8 cellular contexts compared by ENCODE assay signal in genomic region chr2:61670591-61671503, GRCh38.
A peak's percentile ranks its signal among the peaks of the same experiment; 100 is the strongest.
DNase-seq lines count a peak whose midpoint lies in the region; ATAC-seq, FAIRE-seq and TF ChIP-seq lines count a peak whose summit lies in the region.

No MANE protein-coding gene starts in this region.

- CTCF ChIA-PET in CD4-positive, alpha-beta memory T cell (lab: Charles Lee; ENCODE audit: partially characterized antibody) = interaction anchor here (1.0 to 1.7 kb wide), 2 partner anchors 12 to 17 kb away, joined by 4 read pairs; no protein-coding TSS in a partner anchor

- H3K9ac ChIP-seq in KMS-11 = peak overlapping the region; percentile 47
- H3K9ac ChIP-seq in iPS-20b (ENCODE audit: low read depth, low read length) = peak overlapping the region; percentile 30; the same call in 1 of the 2 replicates

- peak overlapping the region; percentile 31 for H3K27ac ChIP-seq in CD4-positive, alpha-beta memory T cell (ENCODE audit: low read depth, low read length)
- H3K27ac ChIP-seq in KMS-11 (peak overlapping the region; percentile 70), iPS-20b (ENCODE audit: low read length) (no peak overlapping the region), small intestine (ENCODE audit: low read depth in 1 of 2, low read length in 1 of 2) (peak overlapping the region; percentile 92 to 93)

- intact Hi-C loops in CD4-positive, alpha-beta memory T cell (cut with micrococcal nuclease) = no loop called here

- no peak for TF ChIP-seq CTCF in KMS-11 (conservative IDR thresholded peaks at IDR 0.05; ENCODE audit: low read depth, low read length)

- peak overlapping the region; percentile 61 for H2AFZ ChIP-seq in KMS-11 (ENCODE audit: low read depth)

- no peaks in the 10 kb centered on the region for H3K36me3 ChIP-seq in CD4-positive, alpha-beta memory T cell (ENCODE audit: insufficient read depth, low read length)
- no peaks in the 10 kb centered on the region for H3K36me3 ChIP-seq in KMS-11 (ENCODE audit: insufficient read depth)
- H3K36me3 ChIP-seq in iPS-20b (ENCODE audit: insufficient read depth, low read depth, low read length) = no peaks in the 10 kb centered on the region
- H3K36me3 ChIP-seq in small intestine (ENCODE audit: control insufficient read depth in 2 of 2, insufficient read depth in 2 of 2, low read length in 2 of 2) = no peaks in the 10 kb centered on the region

- POLR2A ChIA-PET in CD4-positive, alpha-beta memory T cell (lab: Charles Lee; ENCODE audit: partially characterized antibody) = no interaction called here

- no peaks in the 10 kb centered on the region for H3K27me3 ChIP-seq in CD4-positive, alpha-beta memory T cell (ENCODE audit: insufficient read depth, low read length)
- no peaks in the 10 kb centered on the region for H3K27me3 ChIP-seq in KMS-11 (ENCODE audit: insufficient read depth, low read depth)
- H3K27me3 ChIP-seq in iPS-20b (ENCODE audit: insufficient read depth, low read length) = no peaks in the 10 kb centered on the region
- H3K27me3 ChIP-seq in small intestine (ENCODE audit: control insufficient read depth in 2 of 2, insufficient read depth in 2 of 2, low read length in 2 of 2) = no peaks in the 10 kb centered on the region

- 1 to 6% (median 3%) methylated on average over 3 of the region's 3 CpGs for WGBS in small intestine, 3 donors

- H3K4me2 ChIP-seq in KMS-11 = peak overlapping the region; percentile 76

- peaks cover 6 to 10% of the 10 kb centered on the region in 2 donors for H3K36me3 Mint-ChIP-seq in CD4-positive, alpha-beta memory T cell

- peak overlapping the region; percentile 5 to 95 (median 74) for H3K27ac Mint-ChIP-seq in CD4-positive, alpha-beta memory T cell

- DNase-seq in CD4-positive, alpha-beta memory T cell = peak in 3 of 5 donors; percentile 6 to 13 (median 7)
- DNase-seq in anterior cingulate cortex (lab: John Stamatoyannopoulos, UW) = peak in 38 of 58 donors; percentile 3 to 77 (median 26)
- DNase-seq in small intestine = peak; percentile 88
- DNase-seq in NCI-H748 (lab: John Stamatoyannopoulos, UW; ENCODE audit: unreplicated experiment) = no peak
- DNase-seq in ureter (ENCODE audit: low spot score) = no peak

- H3K4me3 Mint-ChIP-seq in CD4-positive, alpha-beta memory T cell = peak overlapping the region; percentile 53 to 86 (median 74)

- H3K79me2 ChIP-seq in KMS-11 (ENCODE audit: insufficient read depth, low read depth) = no peaks in the 10 kb centered on the region

- no peak for FAIRE-seq in small intestine (lab: Jason Lieb, UNC)

- H3K27me3 Mint-ChIP-seq in CD4-positive, alpha-beta memory T cell = no peaks in the 10 kb centered on the region

- peaks cover 15% of the 10 kb centered on the region for H3K4me1 ChIP-seq in CD4-positive, alpha-beta memory T cell (ENCODE audit: insufficient read depth, low read length)
- H3K4me1 ChIP-seq in KMS-11 (ENCODE audit: low read depth, poor library complexity, severe bottlenecking) = peaks cover 23% of the 10 kb centered on the region
- H3K4me1 ChIP-seq in iPS-20b (ENCODE audit: insufficient read depth, low read length) = peaks cover 14% of the 10 kb centered on the region
- H3K4me1 ChIP-seq in small intestine (ENCODE audit: control insufficient read depth in 2 of 2, insufficient read depth in 1 of 2, low read depth in 1 of 2, low read length in 1 of 2) = no peaks in the 10 kb centered on the region

- no peaks in the 10 kb centered on the region for H3K9me3 ChIP-seq in CD4-positive, alpha-beta memory T cell (ENCODE audit: control insufficient read depth in 1 of 2, low read length in 2 of 2)
- H3K9me3 ChIP-seq in iPS-20b (ENCODE audit: insufficient read depth, low read depth, low read length) = peaks cover 17% of the 10 kb centered on the region
- H3K9me3 ChIP-seq in small intestine (ENCODE audit: control insufficient read depth, low read depth) = no peaks in the 10 kb centered on the region

- H4K20me1 ChIP-seq in KMS-11 (ENCODE audit: insufficient read depth) = no peaks in the 10 kb centered on the region

- ATAC-seq in GM19438 (IDR thresholded peaks at IDR 0.05; ENCODE audit: low read depth, unreplicated experiment) = peak; percentile 66

- H3K4me3 ChIP-seq in CD4-positive, alpha-beta memory T cell (ENCODE audit: low read length in 2 of 2) = peak overlapping the region in 1 of 2 donors; percentile 11
- peak overlapping the region; percentile 82 for H3K4me3 ChIP-seq in KMS-11 (IDR thresholded peaks at IDR 0.05; ENCODE audit: insufficient read depth, low read depth, low read length)
- peak overlapping the region; percentile 22; the same call in 1 of the 2 replicates for H3K4me3 ChIP-seq in iPS-20b (ENCODE audit: low read length)
- peak overlapping the region in 1 of 2 donors; percentile 17 for H3K4me3 ChIP-seq in small intestine (ENCODE audit: low read depth in 1 of 2, low read length in 2 of 2)

- H3K4me1 Mint-ChIP-seq in CD4-positive, alpha-beta memory T cell = peaks cover 16 to 21% (median 18%) of the 10 kb centered on the region in 4 donors

- H3K9me3 Mint-ChIP-seq in CD4-positive, alpha-beta memory T cell = peaks cover 5 to 21% (median 18%) of the 10 kb centered on the region in 8 donors

Comparison
In these comparisons a context has a peak if more than half of its experiments do, and no peak if none do; other contexts are left out.
1. DNase-seq: peak in CD4-positive, alpha-beta memory T cell (3 of 5), anterior cingulate cortex (38 of 58) and small intestine (single experiment); none in NCI-H748 (single experiment) and ureter (single experiment).